In genomic region chr4:82515705-82516104, GRCh38 we compare ENCODE assay signal across 11 cellular contexts. TPM values are rescaled to one million over a fixed set of nuclear protein-coding genes. Genes with fewer than 3 reads are reported as not detected.
DNase-seq lines count a peak whose midpoint lies in the region; ATAC-seq, FAIRE-seq and TF ChIP-seq lines count a peak whose summit lies in the region.
"Had no signal": no experiment of that assay in that cellular context is flagged by ENCODE, and none has a peak within 500 bp of the region (broad histone marks: within the 10 kb centered on the region; RNA-seq: fewer than 3 reads in every experiment).

No MANE protein-coding gene starts in this region.

- no peak overlapping the region for H2AK5ac ChIP-seq in H9 (ENCODE audit: insufficient read length, low read length)

- H3K9me3 Mint-ChIP-seq in H9 = no peaks in the 10 kb centered on the region; a peak in 1 of 5 replicates
- H3K9me3 Mint-ChIP-seq: activated naive CD8-positive, alpha-beta T cell treated with anti-CD3 and anti-CD28 coated beads, Interleukin-2, amount 10 ng/mL, durations not matched to agents 7 days and 5 days; mesothelial cell of epicardium had no signal

- no peak overlapping the region for H3K9ac ChIP-seq in H9 (ENCODE audit: extremely low read depth, insufficient read length, low read length)

- no peaks in the 10 kb centered on the region for H4K20me1 ChIP-seq in H9 (ENCODE audit: control insufficient read depth, insufficient read depth, insufficient read length)

- H3K4me3 ChIP-seq in heart left ventricle (no peak overlapping the region), skeletal muscle cell (ENCODE audit: low read depth, low read length) (no peak overlapping the region)

- 50 to 65% (median 55%) methylated on average over 3 of the region's 3 CpGs for WGBS in heart left ventricle, 4 donors
- no CpG with 5 or more reads among the region's 3 CpGs for WGBS in H9 (ENCODE audit: extremely low coverage, insufficient read length, low lambda C conversion rate)

- no peak overlapping the region for H4K91ac ChIP-seq in H9 (ENCODE audit: insufficient read length, low read depth, low read length)

- no peak overlapping the region for H3K4me3 Mint-ChIP-seq in H9
- H3K4me3 Mint-ChIP-seq: activated naive CD8-positive, alpha-beta T cell treated with anti-CD3 and anti-CD28 coated beads, Interleukin-2, amount 10 ng/mL, durations not matched to agents 7 days and 5 days; mesothelial cell of epicardium had no signal

- H3K79me1 ChIP-seq in H9 (ENCODE audit: insufficient read depth, low read depth, low read length, poor library complexity, severe bottlenecking) = no peaks in the 10 kb centered on the region

- no peak overlapping the region for H3K4ac ChIP-seq in H9 (ENCODE audit: low read depth, low read length)

- no peak overlapping the region for H3K23ac ChIP-seq in H9 (ENCODE audit: insufficient read length, low read depth, low read length)

- H3K36me3 Mint-ChIP-seq in H9 (ENCODE audit: insufficient read depth in 1 of 3, low read depth in 3 of 3) = peaks cover 0 to 5% (median 0%) of the 10 kb centered on the region in 3 experiments; a peak in 1 of 7 replicates
- H3K36me3 Mint-ChIP-seq: activated naive CD8-positive, alpha-beta T cell treated with anti-CD3 and anti-CD28 coated beads, Interleukin-2, amount 10 ng/mL, durations not matched to agents 7 days and 5 days; mesothelial cell of epicardium had no signal

- H3K27me3 ChIP-seq in heart left ventricle (no peaks in the 10 kb centered on the region), H9 (ENCODE audit: insufficient read depth, low read length) (no peaks in the 10 kb centered on the region)

- H4K8ac ChIP-seq in H9 (replicated peaks; ENCODE audit: insufficient read length, low read depth, low read length) = no peak overlapping the region

- no peak for FAIRE-seq in HTR-8/SVneo (lab: Jason Lieb, UNC)
- FAIRE-seq: GM18507 had no signal

- no peak overlapping the region for H2AFZ ChIP-seq in H9 (ENCODE audit: low read length)

- H2BK12ac ChIP-seq in H9 (ENCODE audit: insufficient read length, low read depth, low read length) = no peak overlapping the region

- H2BK15ac ChIP-seq in H9 (ENCODE audit: low read depth, low read length) = no peak overlapping the region

- H3K36me3 ChIP-seq in heart left ventricle = no peaks in the 10 kb centered on the region

- in situ Hi-C loops in GM13977 (cut with MboI; ENCODE audit: low pct_unique_long_range_greater_than_20kb, low sequenced_read_pairs, unreplicated experiment) = no loop called here

- H3K14ac ChIP-seq in H9 (ENCODE audit: insufficient read depth, low read length) = no peak overlapping the region

- no peak for TF ChIP-seq POLR2A in heart left ventricle (IDR thresholded peaks at IDR 0.05)

- no peak overlapping the region for H2BK5ac ChIP-seq in H9 (ENCODE audit: insufficient read length, low read length)

- no peak for TF ChIP-seq CTCF in heart left ventricle (IDR thresholded peaks at IDR 0.05)
- no peak for TF ChIP-seq CTCF in H9 (conservative IDR thresholded peaks at IDR 0.05)
- TF ChIP-seq CTCF in GM13977 (IDR thresholded peaks at IDR 0.05; ENCODE audit: extremely low read depth, insufficient read depth, missing control alignments) = no peak

- H3K56ac ChIP-seq in H9 (ENCODE audit: insufficient read length, low read depth, low read length) = no peak overlapping the region

- H3K27ac ChIP-seq in heart left ventricle (peak overlapping the region in 7 of 12 donors; percentile 6 to 63 (median 33)), H9 (ENCODE audit: insufficient read length, low read depth, low read length) (no peak overlapping the region)

- peaks cover 0 to 31% (median 13%) of the 10 kb centered on the region in 12 donors for H3K4me1 ChIP-seq in heart left ventricle
- no peaks in the 10 kb centered on the region; the same call in 1 of the 2 replicates for H3K4me1 ChIP-seq in H9 (ENCODE audit: insufficient read depth, low read length)

- no peak overlapping the region for H3K18ac ChIP-seq in H9 (ENCODE audit: insufficient read length, low read depth, low read length)

- no peak overlapping the region for H3K4me2 ChIP-seq in H9 (ENCODE audit: insufficient read depth, insufficient read length, low read length)

- peaks cover 14 to 15% of the 10 kb centered on the region in 2 experiments for H3K4me1 Mint-ChIP-seq in H9
- H3K4me1 Mint-ChIP-seq: activated naive CD8-positive, alpha-beta T cell treated with anti-CD3 and anti-CD28 coated beads, Interleukin-2, amount 10 ng/mL, durations not matched to agents 7 days and 5 days had no signal

- intact Hi-C loops in heart left ventricle (cut with DNase I) = no loop called here

- H3K27ac Mint-ChIP-seq in H9 = no peak overlapping the region
- H3K27ac Mint-ChIP-seq: activated naive CD8-positive, alpha-beta T cell treated with anti-CD3 and anti-CD28 coated beads, Interleukin-2, amount 10 ng/mL, durations not matched to agents 7 days and 5 days; mesothelial cell of epicardium had no signal

- no peak overlapping the region for H2BK120ac ChIP-seq in H9 (ENCODE audit: low read depth, low read length, poor library complexity, severe bottlenecking)

- H3K9me3 ChIP-seq in heart left ventricle (no peaks in the 10 kb centered on the region), H9 (ENCODE audit: control insufficient read depth, low read depth, low read length) (no peaks in the 10 kb centered on the region)

- no peak overlapping the region for H2BK20ac ChIP-seq in H9 (ENCODE audit: low read depth, low read length, poor library complexity, severe bottlenecking)

- peak; percentile 14 for DNase-seq in HTR-8/SVneo (ENCODE audit: insufficient read length, low spot score)
- peak; percentile 96 for DNase-seq in astrocyte of the hippocampus (ENCODE audit: low read depth, low spot score)
- DNase-seq in heart left ventricle = peak in 4 of 5 donors; percentile 46 to 61 (median 50)
- peak; percentile 86 for DNase-seq in skeletal muscle cell (ENCODE audit: low read depth)
- no peak for DNase-seq in effector CD8-positive, alpha-beta T cell (lab: John Stamatoyannopoulos, UW)
- no peak for DNase-seq in H9
- DNase-seq in activated effector memory CD4-positive, alpha-beta T cell treated with anti-CD3 and anti-CD28 coated beads, Interleukin-2, amount 50 U/mL, for 16 hours = no peak
- no peak for DNase-seq in GM13977 (ENCODE audit: low spot score)
- DNase-seq: activated naive CD8-positive, alpha-beta T cell treated with anti-CD3 and anti-CD28 coated beads, Interleukin-2, amount 10 ng/mL, durations not matched to agents 7 days and 5 days had no signal

- no peaks in the 10 kb centered on the region for H3K23me2 ChIP-seq in H9 (ENCODE audit: insufficient read length, low read depth, low read length, poor library complexity, severe bottlenecking)

- no peak overlapping the region for H4K5ac ChIP-seq in H9 (ENCODE audit: insufficient read length, low read depth, low read length)

- no peak overlapping the region for H3T11ph ChIP-seq in H9 (ENCODE audit: low read length)

- H3K27me3 Mint-ChIP-seq in H9 (ENCODE audit: low read depth) = no peaks in the 10 kb centered on the region; the same call in 1 of the 2 replicates

- no peaks in the 10 kb centered on the region for H3K79me2 ChIP-seq in H9 (ENCODE audit: insufficient read depth, low read length)

- ATAC-seq in heart left ventricle = peak; percentile 66 to 93 (median 91)

RNA-seq across cellular contexts. Expression of gene TMEM150C, which starts 46.1 kb away (rescaled TPM):
- total RNA-seq in heart left ventricle = 10 to 100 TPM in 8 of 9 donors, 1 to 10 TPM in 1; 8.8 to 22.9 (median 13.3) TPM
- polyA plus RNA-seq in heart left ventricle = 10 to 100 TPM in 1 of 2 donors, 1 to 10 TPM in 1; 6.2 to 11.3 TPM
- 2.7 and 3.1 TPM in 2 replicates for total RNA-seq in H9 (2021)
- total RNA-seq: activated naive CD8-positive, alpha-beta T cell treated with anti-CD3 and anti-CD28 coated beads, Interleukin-2, amount 10 ng/mL, durations not matched to agents 7 days and 5 days had no signal

Comparison
In these comparisons a context has a peak if more than half of its experiments do, and no peak if none do; other contexts are left out.
1. DNase-seq: peak in HTR-8/SVneo (single experiment), astrocyte of the hippocampus (single experiment), heart left ventricle (4 of 5) and skeletal muscle cell (single experiment); none in effector CD8-positive, alpha-beta T cell (single experiment), H9 (single experiment), activated effector memory CD4-positive, alpha-beta T cell treated with anti-CD3 and anti-CD28 coated beads, Interleukin-2, amount 50 U/mL, for 16 hours (single experiment) and GM13977 (single experiment).